In the genomic region with DNA sequence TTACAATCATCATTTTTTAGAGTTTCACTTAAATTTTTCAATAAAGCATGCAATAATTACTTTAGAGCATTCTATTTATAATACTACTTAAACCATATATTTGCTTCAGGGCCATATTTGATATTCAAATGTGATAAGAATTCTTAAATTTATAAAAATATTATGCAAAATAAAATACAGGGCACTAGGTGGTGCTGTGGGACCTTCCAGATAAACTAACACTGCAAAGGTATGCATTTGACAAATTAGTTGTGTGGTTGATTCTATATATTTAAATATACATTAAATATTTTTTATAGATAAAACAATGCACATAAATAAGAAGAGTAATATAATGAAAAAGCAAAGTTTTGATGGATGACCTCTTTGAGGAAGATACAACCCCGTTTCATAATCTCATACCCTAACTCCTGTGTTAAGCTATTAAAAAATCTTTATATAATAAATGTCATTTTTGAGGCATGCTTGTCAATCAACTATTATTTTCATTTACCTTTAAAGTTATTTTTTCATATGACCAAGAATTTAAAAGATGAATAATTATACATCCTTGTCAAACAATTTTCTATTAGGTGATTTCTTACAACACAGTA, we compare ENCODE assay signal across 7 cellular contexts.
DNase-seq lines count a peak whose midpoint lies in the region; ATAC-seq and TF ChIP-seq lines count a peak whose summit lies in the region.

No MANE protein-coding gene starts in this region.

- no peaks in the 10 kb centered on the region for H3K4me1 Mint-ChIP-seq in Caco-2 (ENCODE audit: low read depth, unreplicated experiment)
- peaks cover 4% of the 10 kb centered on the region for H3K4me1 Mint-ChIP-seq in T-helper 17 cell

- intact Hi-C loops in Caco-2 (cut with micrococcal nuclease; ENCODE audit: unreplicated experiment) = loop anchor here (2.0 kb wide), 1 partner anchor 180 kb away; no protein-coding TSS in a partner anchor

- no TSS peak for BruUV-seq in Caco-2 (replicated peaks; lab: Mats Ljungman, UMichigan)

- no peaks in the 10 kb centered on the region for H3K27me3 ChIP-seq in Caco-2 (replicated peaks; ENCODE audit: control insufficient read depth, insufficient read depth, low read length)

- no peaks in the 10 kb centered on the region for H3K9me3 Mint-ChIP-seq in Caco-2 (ENCODE audit: unreplicated experiment)

- H3K36me3 Mint-ChIP-seq in Caco-2 (ENCODE audit: insufficient read depth, unreplicated experiment) = no peaks in the 10 kb centered on the region
- no peaks in the 10 kb centered on the region for H3K36me3 Mint-ChIP-seq in T-helper 17 cell (ENCODE audit: low read depth)

- TF ChIP-seq CTCF in Caco-2 (IDR thresholded peaks at IDR 0.05; ENCODE audit: insufficient read depth in 1 of 2, low read depth in 1 of 2, low read length in 1 of 2, severe bottlenecking in 1 of 2, unreplicated experiment in 1 of 2) = peak; percentile 37 to 45

- H3K27me3 Mint-ChIP-seq in Caco-2 (ENCODE audit: insufficient read depth, unreplicated experiment) = no peaks in the 10 kb centered on the region
- no peaks in the 10 kb centered on the region for H3K27me3 Mint-ChIP-seq in T-helper 17 cell

- H3K9me3 ChIP-seq in Caco-2 (no peaks in the 10 kb centered on the region), T-helper 17 cell (ENCODE audit: control insufficient read depth, low read length, poor library complexity, severe bottlenecking) (no peaks in the 10 kb centered on the region)

- no peaks in the 10 kb centered on the region for H3K4me1 ChIP-seq in Caco-2

- no peaks in the 10 kb centered on the region for H3K36me3 ChIP-seq in Caco-2 (ENCODE audit: control insufficient read depth, insufficient read depth, low read length)

- H3K4me3 Mint-ChIP-seq in Caco-2 (ENCODE audit: unreplicated experiment) (no peak overlapping the region), T-helper 17 cell (no peak overlapping the region)

- no peak overlapping the region for H3K4me3 ChIP-seq in Caco-2 (ENCODE audit: low read depth, low read length)

- peak; percentile 40 for ATAC-seq in T-helper 17 cell

- POLR2A ChIA-PET in Caco-2 (lab: Charles Lee) = no interaction called here

- DNase-seq in Caco-2 (peak in 1 of 2 experiments; percentile 39), HCEC 1CT (peak; percentile 42), T-helper 17 cell (peak in 1 of 3 donors; percentile 9), fibroblast of gingiva (ENCODE audit: low read depth) (peak; percentile 26), NCI-H774 (lab: John Stamatoyannopoulos, UW) (no peak), GOT3 (lab: John Stamatoyannopoulos, UW) (no peak)
- peak; percentile 32 for DNase-seq in stimulated activated CD4-positive, alpha-beta T cell treated with anti-CD3 and anti-CD28 coated beads, Interleukin-15, amount 100 ng/mL, for 24 hours

- CTCF ChIA-PET in Caco-2 (lab: Charles Lee) = interaction anchor here (0.6 kb wide), 1 partner anchor 304 kb away, joined by 3 read pairs; no protein-coding TSS in a partner anchor

- no peak overlapping the region for H3K27ac Mint-ChIP-seq in Caco-2 (ENCODE audit: unreplicated experiment)
- no peak overlapping the region for H3K27ac Mint-ChIP-seq in T-helper 17 cell

Comparison
In these comparisons a context has a peak if more than half of its experiments do, and no peak if none do; other contexts are left out.
1. DNase-seq: peak in HCEC 1CT (single experiment), fibroblast of gingiva (single experiment) and stimulated activated CD4-positive, alpha-beta T cell treated with anti-CD3 and anti-CD28 coated beads, Interleukin-15, amount 100 ng/mL, for 24 hours (single experiment); none in NCI-H774 (single experiment) and GOT3 (single experiment).